ENCODE assay signal across 19 cellular contexts in the genomic region with DNA sequence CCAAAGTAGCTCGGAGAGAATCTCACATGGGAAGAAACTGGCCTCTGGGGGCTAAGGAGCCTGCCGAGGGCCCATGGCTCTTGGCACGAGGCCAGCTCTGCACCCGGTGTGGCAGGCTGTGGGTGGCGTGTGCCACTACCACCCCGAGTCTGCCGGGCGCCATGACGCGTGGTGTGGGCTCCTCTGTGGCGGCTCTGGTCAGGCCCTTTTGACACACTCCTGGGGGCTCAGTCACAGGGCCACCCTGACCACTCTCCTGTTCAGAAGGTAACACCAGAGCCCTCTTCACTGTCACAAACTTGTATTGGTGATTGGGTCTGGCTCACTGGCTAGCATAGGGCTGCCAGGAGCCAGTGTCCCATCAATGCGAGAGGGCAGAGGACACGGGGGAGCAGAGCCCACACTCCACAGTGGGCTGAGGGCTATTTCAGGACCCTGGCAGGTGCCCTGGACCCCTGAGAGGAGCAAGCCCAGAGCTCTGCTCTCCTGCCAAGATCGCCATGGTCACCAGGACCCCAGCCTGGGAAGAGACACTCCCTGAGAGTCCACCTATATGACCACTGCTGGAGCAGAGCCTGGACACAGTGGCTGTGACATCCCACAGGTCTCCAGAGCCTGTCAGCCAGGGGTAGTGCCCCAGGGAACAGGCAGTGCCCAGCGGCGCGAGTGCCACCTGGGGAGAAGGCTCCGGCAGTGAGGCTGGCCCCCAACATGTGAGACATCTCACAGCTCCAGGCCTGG. TPM values are rescaled to one million over a fixed set of nuclear protein-coding genes. Genes with fewer than 3 reads are reported as not detected.
DNase-seq lines count a peak whose midpoint lies in the region; ATAC-seq and TF ChIP-seq lines count a peak whose summit lies in the region.
"Had no signal": no experiment of that assay in that cellular context is flagged by ENCODE, and none has a peak within 500 bp of the region (broad histone marks: within the 10 kb centered on the region; RNA-seq: fewer than 3 reads in every experiment).

No MANE protein-coding gene starts in this region.

- intact Hi-C loops in Calu3 (cut with micrococcal nuclease; ENCODE audit: unreplicated experiment) = no loop called here

- H3K36me3 ChIP-seq in osteoblast (ENCODE audit: insufficient read depth, low read length) = peaks cover 68% of the 10 kb centered on the region

- H2AFZ ChIP-seq in osteoblast (ENCODE audit: low read length) = no peak overlapping the region

- H3K4me3 ChIP-seq in osteoblast (ENCODE audit: insufficient read depth, low read length) = no peak overlapping the region
- H3K4me3 ChIP-seq: A549, HAP-1 had no signal

- peaks cover 9% of the 10 kb centered on the region for H3K4me1 Mint-ChIP-seq in Calu3 (ENCODE audit: low read depth, unreplicated experiment)

- BruUV-seq in Calu3 (replicated peaks; lab: Mats Ljungman, UMichigan) = no TSS peak

- no peak for TF ChIP-seq CTCF in Calu3 (IDR thresholded peaks at IDR 0.05; ENCODE audit: unreplicated experiment)
- TF ChIP-seq CTCF in osteoblast (IDR thresholded peaks at IDR 0.05; ENCODE audit: extremely low read depth, low read depth, low read length) = no peak

- H3K27me3 Mint-ChIP-seq in Calu3 (ENCODE audit: unreplicated experiment) = no peaks in the 10 kb centered on the region

- no peaks in the 10 kb centered on the region for H3K79me2 ChIP-seq in osteoblast (ENCODE audit: insufficient read depth, low read length)

- H4K20me1 ChIP-seq in osteoblast (ENCODE audit: insufficient read depth, low read length) = peaks cover 3% of the 10 kb centered on the region

- H3K36me3 Mint-ChIP-seq in Calu3 (ENCODE audit: insufficient read depth, unreplicated experiment) = peaks cover 42% of the 10 kb centered on the region

- DNase-seq in Calu3 (no peak), epithelial cell of prostate (ENCODE audit: low read depth, low spot score) (no peak), osteoblast (ENCODE audit: insufficient read length, low spot score, missing footprints) (peak; percentile 46), GOT3 (lab: John Stamatoyannopoulos, UW) (no peak)
- DNase-seq in NK-92 treated with Interleukin-12 subunit alpha and Interleukin-12 subunit beta, amount 100 ng/mL, for 24 hours (lab: John Stamatoyannopoulos, UW) = no peak
- DNase-seq: C1 segment of cervical spinal cord, GF-D8, NCI-H1048, NCI-H146, NCI-H2081 treated with DMSO at 0.1 percent for 48 hours, NCI-H510A, NCI-H774, SHP77, SK-N-SH had no signal

- H3K4me3 Mint-ChIP-seq in Calu3 (ENCODE audit: low read depth, unreplicated experiment) = no peak overlapping the region

- H3K4me2 ChIP-seq in osteoblast (ENCODE audit: insufficient read depth, low read length) = no peak overlapping the region
- H3K4me2 ChIP-seq: A549, KMS-11, SK-N-SH had no signal

- H3K4me1 ChIP-seq in osteoblast (ENCODE audit: insufficient read depth, low read length) = peaks cover 3% of the 10 kb centered on the region
- H3K4me1 ChIP-seq: A549, HAP-1 had no signal

- H3K9me3 Mint-ChIP-seq in Calu3 (ENCODE audit: low read depth, unreplicated experiment) = no peaks in the 10 kb centered on the region

- H3K27ac ChIP-seq in epithelial cell of prostate = peak overlapping the region; percentile 51
- peak overlapping the region; percentile 42 for H3K27ac ChIP-seq in osteoblast (ENCODE audit: low read depth, low read length)
- H3K27ac ChIP-seq: A549, KMS-11 had no signal

- H3K27me3 ChIP-seq in osteoblast (ENCODE audit: insufficient read depth, low read length) = no peaks in the 10 kb centered on the region

- CTCF ChIA-PET in Calu3 (lab: Charles Lee) = interaction anchor here (1.2 kb wide), 1 partner anchor 9 kb away, joined by 4 read pairs; a partner anchor contains a TSS

- peak overlapping the region; percentile 44 for H3K27ac Mint-ChIP-seq in Calu3 (ENCODE audit: unreplicated experiment)

- no peak for ATAC-seq in HG03354 (IDR thresholded peaks at IDR 0.05; ENCODE audit: poor library complexity, severe bottlenecking, unreplicated experiment)

- H3K9me3 ChIP-seq in osteoblast (ENCODE audit: low read depth, low read length) = no peaks in the 10 kb centered on the region
- H3K9me3 ChIP-seq: A549, HAP-1, SK-N-SH had no signal

TF ChIP-seq in PFSK-1, 5 proteins besides CTCF, POLR2A, EP300 and RAD21:
- TF ChIP-seq POLR2AphosphoS5 (IDR thresholded peaks at IDR 0.05; ENCODE audit: low read depth, low read length) (0 out of 2 replicates have a peak, but pooled peaks have one; percentile 19), SIN3A (IDR thresholded peaks at IDR 0.05; ENCODE audit: borderline replicate concordance, insufficient read depth, low read length) (no peak), TAF1 (IDR thresholded peaks at IDR 0.05; ENCODE audit: borderline replicate concordance, insufficient read depth, low read length) (no peak)
- TF ChIP-seq, protein P1, sequence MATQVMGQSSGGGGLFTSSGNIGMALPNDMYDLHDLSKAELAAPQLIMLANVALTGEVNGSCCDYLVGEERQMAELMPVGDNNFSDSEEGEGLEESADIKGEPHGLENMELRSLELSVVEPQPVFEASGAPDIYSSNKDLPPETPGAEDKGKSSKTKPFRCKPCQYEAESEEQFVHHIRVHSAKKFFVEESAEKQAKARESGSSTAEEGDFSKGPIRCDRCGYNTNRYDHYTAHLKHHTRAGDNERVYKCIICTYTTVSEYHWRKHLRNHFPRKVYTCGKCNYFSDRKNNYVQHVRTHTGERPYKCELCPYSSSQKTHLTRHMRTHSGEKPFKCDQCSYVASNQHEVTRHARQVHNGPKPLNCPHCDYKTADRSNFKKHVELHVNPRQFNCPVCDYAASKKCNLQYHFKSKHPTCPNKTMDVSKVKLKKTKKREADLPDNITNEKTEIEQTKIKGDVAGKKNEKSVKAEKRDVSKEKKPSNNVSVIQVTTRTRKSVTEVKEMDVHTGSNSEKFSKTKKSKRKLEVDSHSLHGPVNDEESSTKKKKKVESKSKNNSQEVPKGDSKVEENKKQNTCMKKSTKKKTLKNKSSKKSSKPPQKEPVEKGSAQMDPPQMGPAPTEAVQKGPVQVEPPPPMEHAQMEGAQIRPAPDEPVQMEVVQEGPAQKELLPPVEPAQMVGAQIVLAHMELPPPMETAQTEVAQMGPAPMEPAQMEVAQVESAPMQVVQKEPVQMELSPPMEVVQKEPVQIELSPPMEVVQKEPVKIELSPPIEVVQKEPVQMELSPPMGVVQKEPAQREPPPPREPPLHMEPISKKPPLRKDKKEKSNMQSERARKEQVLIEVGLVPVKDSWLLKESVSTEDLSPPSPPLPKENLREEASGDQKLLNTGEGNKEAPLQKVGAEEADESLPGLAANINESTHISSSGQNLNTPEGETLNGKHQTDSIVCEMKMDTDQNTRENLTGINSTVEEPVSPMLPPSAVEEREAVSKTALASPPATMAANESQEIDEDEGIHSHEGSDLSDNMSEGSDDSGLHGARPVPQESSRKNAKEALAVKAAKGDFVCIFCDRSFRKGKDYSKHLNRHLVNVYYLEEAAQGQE (IDR thresholded peaks at IDR 0.05; ENCODE audit: insufficient read depth in 1 of 2, low read depth in 2 of 2, low read length in 2 of 2) = no peak

RNA-seq across cellular contexts. Expression of a gene that starts 8.6 kb away (rescaled TPM):
- 19.0 and 19.8 TPM in 2 replicates for total RNA-seq in Calu3 (2022)
- 32.4 TPM for polyA plus RNA-seq in PFSK-1 (2012; ENCODE audit: insufficient read length, low read depth)
- total RNA-seq in osteoblast = 22.8 and 24.5 TPM in 2 replicates

RNA-seq across cellular contexts. Expression of a gene that starts 21.3 kb away (rescaled TPM):
- total RNA-seq in Calu3 (2022) (45.1 and 48.0 TPM in 2 replicates), osteoblast (27.9 and 33.6 TPM in 2 replicates)
- polyA plus RNA-seq in PFSK-1 (2012; ENCODE audit: insufficient read length, low read depth) = 35.4 TPM
